Comparison of ENCODE assay signal across 10 cellular contexts in the genomic region with DNA sequence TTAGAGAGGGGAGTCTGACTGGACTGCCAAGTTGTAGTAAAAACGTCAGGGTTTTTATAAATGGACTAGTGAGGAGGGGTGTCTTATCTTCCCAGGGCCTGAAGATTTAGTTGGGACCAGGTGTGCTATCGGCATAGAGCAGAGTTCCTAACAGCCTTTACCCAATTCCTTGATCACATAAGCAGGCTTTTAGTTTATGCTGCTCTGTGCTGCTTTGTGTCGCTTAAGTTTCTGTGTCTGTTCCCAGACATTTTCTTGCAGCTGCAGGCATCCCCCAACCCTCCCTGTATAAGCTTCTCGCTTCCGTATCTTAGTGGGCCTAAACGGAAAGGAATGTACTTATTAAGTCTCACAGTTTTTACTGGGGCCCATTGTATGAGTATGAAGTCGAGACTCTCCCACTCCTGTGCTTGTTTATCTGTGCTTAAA. TPM values are rescaled to one million over a fixed set of nuclear protein-coding genes. Genes with fewer than 3 reads are reported as not detected.
A peak's percentile ranks its signal among the peaks of the same experiment; 100 is the strongest.
DNase-seq lines count a peak whose midpoint lies in the region; FAIRE-seq and TF ChIP-seq lines count a peak whose summit lies in the region.
"Had no signal": no experiment of that assay in that cellular context is flagged by ENCODE, and none has a peak within 500 bp of the region (broad histone marks: within the 10 kb centered on the region; RNA-seq: fewer than 3 reads in every experiment).

No MANE protein-coding gene starts in this region.

- WGBS in smooth muscle cell (ENCODE audit: low lambda C conversion rate), result under 1% methylated on average over 7 of the region's 7 CpGs

- no peaks in the 10 kb centered on the region for H3K27me3 Mint-ChIP-seq in astrocyte (ENCODE audit: low read depth, unreplicated experiment)
- H3K27me3 Mint-ChIP-seq in activated naive CD8-positive, alpha-beta T cell treated with anti-CD3 and anti-CD28 coated beads for 36 hours, result no peaks in the 10 kb centered on the region
- H3K27me3 Mint-ChIP-seq: T-cell had no signal

- peak overlapping the region; percentile 88 for H3K4me3 Mint-ChIP-seq in astrocyte (ENCODE audit: unreplicated experiment)
- H3K4me3 Mint-ChIP-seq in activated naive CD8-positive, alpha-beta T cell treated with anti-CD3 and anti-CD28 coated beads for 36 hours, result no peak overlapping the region

- peaks cover 1% of the 10 kb centered on the region for H3K9me3 Mint-ChIP-seq in astrocyte (ENCODE audit: unreplicated experiment)
- no peaks in the 10 kb centered on the region for H3K9me3 Mint-ChIP-seq in activated naive CD8-positive, alpha-beta T cell treated with anti-CD3 and anti-CD28 coated beads for 36 hours
- H3K9me3 Mint-ChIP-seq: T-cell had no signal

- FAIRE-seq in astrocyte (lab: Jason Lieb, UNC) (peak; percentile 49), kidney (lab: Jason Lieb, UNC) (no peak)

- H3K27ac ChIP-seq in astrocyte (ENCODE audit: low read depth, low read length) (peak overlapping the region; percentile 91), kidney (ENCODE audit: low read depth in 2 of 2, low read length in 2 of 2) (peak overlapping the region; percentile 5 to 13), smooth muscle cell (ENCODE audit: low read depth) (peak overlapping the region; percentile 100)

- peaks cover 45% of the 10 kb centered on the region for H3K79me2 ChIP-seq in astrocyte (ENCODE audit: insufficient read depth, low read length)
- H3K79me2 ChIP-seq in smooth muscle cell (ENCODE audit: low read depth), result peaks cover 90% of the 10 kb centered on the region

- peaks cover 3% of the 10 kb centered on the region for H3K36me3 ChIP-seq in astrocyte (ENCODE audit: insufficient read depth, low read length)
- no peaks in the 10 kb centered on the region for H3K36me3 ChIP-seq in kidney (ENCODE audit: control insufficient read depth in 1 of 2, insufficient read depth in 2 of 2, low read length in 2 of 2)
- no peaks in the 10 kb centered on the region for H3K36me3 ChIP-seq in smooth muscle cell (ENCODE audit: low read depth)

- H3K4me2 ChIP-seq in astrocyte (ENCODE audit: low read length), result peak overlapping the region; percentile 94
- peak overlapping the region; percentile 89 for H3K4me2 ChIP-seq in smooth muscle cell

- H3K4me1 Mint-ChIP-seq in astrocyte (ENCODE audit: low read depth, unreplicated experiment), result peaks cover 37% of the 10 kb centered on the region
- H3K4me1 Mint-ChIP-seq in activated naive CD8-positive, alpha-beta T cell treated with anti-CD3 and anti-CD28 coated beads for 36 hours, result peaks cover 36% of the 10 kb centered on the region

- TF ChIP-seq CTCF in astrocyte (IDR thresholded peaks at IDR 0.05; ENCODE audit: insufficient read depth, low read depth, low read length), result no peak
- TF ChIP-seq CTCF in kidney (IDR thresholded peaks at IDR 0.05; ENCODE audit: borderline replicate concordance, extremely low read depth, insufficient read depth), result no peak
- no peak for TF ChIP-seq CTCF in smooth muscle cell (IDR thresholded peaks at IDR 0.05; ENCODE audit: borderline replicate concordance, insufficient read depth, poor library complexity, severe bottlenecking)

- H3K4me3 ChIP-seq in astrocyte (ENCODE audit: insufficient read depth, low read depth, low read length) (peak overlapping the region; percentile 49), kidney (ENCODE audit: low read length in 2 of 2) (peak overlapping the region; percentile 59 to 76), smooth muscle cell (peak overlapping the region; percentile 91)

- H3F3A ChIP-seq in smooth muscle cell (ENCODE audit: low read depth), result peaks cover 6% of the 10 kb centered on the region

- intact Hi-C loops in kidney (cut with DNase I), result no loop called here

- H2AFZ ChIP-seq in astrocyte (ENCODE audit: low read depth, low read length), result peak overlapping the region; percentile 22
- no peak overlapping the region for H2AFZ ChIP-seq in smooth muscle cell (ENCODE audit: low read depth)

- H3K9me3 ChIP-seq in astrocyte (ENCODE audit: insufficient read depth, low read depth, low read length) (no peaks in the 10 kb centered on the region), kidney (ENCODE audit: control insufficient read depth in 1 of 2, low read length in 2 of 2) (no peaks in the 10 kb centered on the region), smooth muscle cell (replicated peaks; ENCODE audit: low read depth) (no peaks in the 10 kb centered on the region)

- DNase-seq in H4 (ENCODE audit: low spot score) (peak; percentile 63), astrocyte (ENCODE audit: low read depth) (peak; percentile 89), kidney (no peak), smooth muscle cell (lab: John Stamatoyannopoulos, UW; ENCODE audit: unreplicated experiment) (no peak), G401 (ENCODE audit: low spot score) (no peak), NCI-H524 (lab: John Stamatoyannopoulos, UW) (no peak)
- no peak for DNase-seq in activated CD4-positive, alpha-beta T cell treated with anti-CD3 and anti-CD28 coated beads for 1 hour
- DNase-seq in activated naive CD8-positive, alpha-beta T cell treated with anti-CD3 and anti-CD28 coated beads for 36 hours, result no peak
- DNase-seq: activated naive CD4-positive, alpha-beta T cell; T-cell had no signal

- peaks cover 3% of the 10 kb centered on the region for H3K36me3 Mint-ChIP-seq in astrocyte (ENCODE audit: low read depth, unreplicated experiment)
- peaks cover 19% of the 10 kb centered on the region for H3K36me3 Mint-ChIP-seq in activated naive CD8-positive, alpha-beta T cell treated with anti-CD3 and anti-CD28 coated beads for 36 hours
- H3K36me3 Mint-ChIP-seq: T-cell had no signal

- peak overlapping the region; percentile 92 for H3K27ac Mint-ChIP-seq in astrocyte (ENCODE audit: unreplicated experiment)
- no peak overlapping the region for H3K27ac Mint-ChIP-seq in activated naive CD8-positive, alpha-beta T cell treated with anti-CD3 and anti-CD28 coated beads for 36 hours

- H4K20me1 ChIP-seq in astrocyte (ENCODE audit: insufficient read depth, low read length) (peaks cover 21% of the 10 kb centered on the region), smooth muscle cell (ENCODE audit: low read depth) (peaks cover 22% of the 10 kb centered on the region)

- in situ Hi-C loops in G401 (cut with HindIII; ENCODE audit: low sequenced_read_pairs), result no loop called here

- peaks cover 32% of the 10 kb centered on the region for H3K4me1 ChIP-seq in astrocyte (ENCODE audit: insufficient read depth, low read length)
- peaks cover 4 to 13% of the 10 kb centered on the region in 2 donors for H3K4me1 ChIP-seq in kidney (ENCODE audit: control insufficient read depth in 1 of 2, insufficient read depth in 1 of 2, low read depth in 1 of 2, low read length in 2 of 2)
- peaks cover 36% of the 10 kb centered on the region for H3K4me1 ChIP-seq in smooth muscle cell (ENCODE audit: low read depth)

- H3K9ac ChIP-seq in astrocyte (ENCODE audit: low read length) (peak overlapping the region; percentile 85), kidney (ENCODE audit: low read length in 2 of 2) (peak overlapping the region; percentile 65 to 71), smooth muscle cell (ENCODE audit: low read depth) (peak overlapping the region; percentile 99)

- H3K27me3 ChIP-seq in astrocyte (ENCODE audit: insufficient read depth, low read length) (no peaks in the 10 kb centered on the region), smooth muscle cell (ENCODE audit: low read depth) (no peaks in the 10 kb centered on the region)

RNA-seq across cellular contexts. Expression of a gene that starts 2.6 kb away (rescaled TPM):
- total RNA-seq in H4 (2014; rRNA removed; shearing (Covaris generic)), result 10.8 and 15.3 TPM in 2 replicates
- total RNA-seq in astrocyte (26.8 and 27.4 TPM in 2 replicates), kidney (29.6 TPM), smooth muscle cell (81.4 and 95.2 TPM in 2 replicates)
- polyA plus RNA-seq in kidney (ENCODE audit: insufficient read depth, low read depth, low replicate concordance) (5.5 TPM), smooth muscle cell (31.2 and 36.1 TPM in 2 replicates)
- total RNA-seq in G401 (2014; rRNA removed; shearing (Covaris generic)), result 15.8 and 34.9 TPM in 2 replicates
- 10 to 100 TPM; 34.7 to 38.1 TPM for total RNA-seq in activated naive CD8-positive, alpha-beta T cell treated with anti-CD3 and anti-CD28 coated beads for 36 hours

Comparison
In these comparisons a context has a peak if more than half of its experiments do, and no peak if none do; other contexts are left out.
1. DNase-seq: peak in H4 (single experiment) and astrocyte (single experiment); none in kidney (single experiment), smooth muscle cell (single experiment), G401 (single experiment), activated CD4-positive, alpha-beta T cell treated with anti-CD3 and anti-CD28 coated beads for 1 hour (single experiment), NCI-H524 (0 of 2) and activated naive CD8-positive, alpha-beta T cell treated with anti-CD3 and anti-CD28 coated beads for 36 hours (single experiment).
2. H3K27ac ChIP-seq: peak in every context shown above with its lines; median percentile 100 in smooth muscle cell; 91 in astrocyte; 9 in kidney.
3. Peak in every context shown above with its lines, with median percentiles within 50 percentile points of each other: H3K4me3 ChIP-seq and H3K9ac ChIP-seq.